ENCODE assay signal across 7 cellular contexts in the genomic region with DNA sequence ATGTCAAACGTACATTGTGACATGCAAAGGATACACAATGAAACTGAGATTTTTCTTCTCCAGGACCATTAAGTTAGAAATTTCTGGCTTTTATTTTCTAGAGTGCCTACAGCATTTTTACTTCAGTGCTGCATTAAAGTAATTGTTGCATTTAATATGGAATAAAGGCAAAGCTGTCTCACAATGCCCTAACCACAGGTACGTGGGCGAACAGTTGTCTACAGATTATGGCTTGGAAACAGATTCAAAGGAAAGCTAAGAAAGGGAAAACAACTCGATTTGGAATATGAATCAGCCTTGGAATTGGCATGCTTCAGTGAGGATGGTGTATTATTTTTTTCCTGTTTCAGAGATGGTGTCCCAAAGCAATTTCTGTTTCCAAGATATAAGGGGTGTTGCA.
"Had no signal": no experiment of that assay in that cellular context is flagged by ENCODE, and none has a peak within 500 bp of the region (broad histone marks: within the 10 kb centered on the region; RNA-seq: fewer than 3 reads in every experiment).

No MANE protein-coding gene starts in this region.

- H3K4me1 Mint-ChIP-seq: GM23338 had no signal

- ATAC-seq: GM23338, HCT116, K562 had no signal

- H3K27ac Mint-ChIP-seq: GM23338, H9, HFFc6 had no signal

- H3K4me2 ChIP-seq: GM23338 had no signal

- DNase-seq: H9, HFFc6, IMR-90, KG1 had no signal

- H2AFZ ChIP-seq: GM23338 had no signal

- H3K4me3 Mint-ChIP-seq: GM23338, H9, HFFc6 had no signal

- H3K4me3 ChIP-seq: GM23338, K562 had no signal
